1 cellular context compared by ENCODE assay signal in the genomic region with DNA sequence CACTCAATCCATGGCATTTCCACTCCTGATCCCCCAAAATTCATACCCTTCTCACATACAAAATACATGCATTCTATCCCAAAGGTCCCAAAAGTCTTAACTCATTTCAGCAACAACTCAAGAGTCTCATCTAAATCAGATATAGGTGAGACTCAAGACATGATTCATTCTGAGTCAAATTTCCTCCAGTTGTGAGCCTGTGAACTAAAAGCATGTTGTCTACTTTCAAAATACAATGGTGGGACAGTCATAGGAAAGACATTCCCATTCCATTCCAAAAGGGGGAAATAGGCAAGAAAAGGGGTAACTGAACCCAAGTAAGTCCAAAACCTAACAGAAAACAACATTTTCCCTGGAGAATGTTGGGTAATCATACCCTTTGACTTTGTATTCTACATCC.
TF ChIP-seq lines count a peak whose summit lies in the region.

No MANE protein-coding gene starts in this region.

TF ChIP-seq in endothelial cell of umbilical vein, 7 proteins besides CTCF, POLR2A, EP300 and RAD21 (continued from another document):
- TF ChIP-seq FOS (IDR thresholded peaks at IDR 0.05; ENCODE audit: borderline replicate concordance, insufficient read depth, low read length), result peak; percentile 98
- TF ChIP-seq GATA2 (IDR thresholded peaks at IDR 0.05; ENCODE audit: insufficient read depth, insufficient read length, low read depth, low read length), result peak; percentile 90
